In the genomic region with DNA sequence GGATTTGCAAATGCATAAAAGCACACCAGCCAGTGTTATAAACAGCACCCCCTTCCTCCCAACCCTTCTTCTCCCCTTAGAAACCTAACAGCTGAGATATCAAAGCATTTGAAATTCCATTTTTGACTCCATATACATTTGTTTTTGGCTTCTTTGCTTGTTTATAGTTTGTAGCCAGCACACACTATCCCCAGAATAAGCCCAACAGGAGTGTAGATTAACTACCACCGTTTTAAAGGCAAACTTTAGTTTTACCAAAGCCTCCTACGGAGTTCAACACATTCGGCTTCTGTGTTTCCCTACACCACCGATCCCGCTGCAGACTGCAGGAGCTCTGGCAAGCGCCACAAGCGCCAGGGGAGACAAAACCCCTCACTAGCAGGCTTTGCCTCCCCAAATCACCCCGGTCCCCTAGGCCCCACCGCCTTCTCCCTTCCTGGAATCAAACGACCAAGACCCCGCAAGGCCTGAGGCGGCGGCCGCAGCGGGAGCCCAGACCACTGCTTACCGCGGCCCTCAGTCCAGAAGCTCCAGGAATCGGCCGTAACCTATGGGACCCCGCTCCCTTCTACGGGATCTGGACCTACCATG, we compare ENCODE assay signal across 8 cellular contexts. TPM values are rescaled to one million over a fixed set of nuclear protein-coding genes. Genes with fewer than 3 reads are reported as not detected.
DNase-seq lines count a peak whose midpoint lies in the region; ATAC-seq lines count a peak whose summit lies in the region.

No MANE protein-coding gene starts in this region.

- peaks cover 64% of the 10 kb centered on the region for H3K79me2 ChIP-seq in Karpas-422 (ENCODE audit: low read length)

- H3K4me3 ChIP-seq in Karpas-422 (ENCODE audit: low read length), result peak overlapping the region; percentile 91
- peak overlapping the region; percentile 96 for H3K4me3 ChIP-seq in iPS-20b (ENCODE audit: low read length)

- 0 to 1% (median 1%) methylated on average over 16 to 21 of the region's 21 CpGs for WGBS in adipose tissue, 3 donors

- peak overlapping the region; percentile 77 for H3K4me2 ChIP-seq in Karpas-422 (ENCODE audit: low read depth, low read length, poor library complexity, severe bottlenecking)

- DNase-seq in COR-L47 (lab: John Stamatoyannopoulos, UW) (peak; percentile 4), Karpas-422 (peak; percentile 56), amniotic stem cell (lab: John Stamatoyannopoulos, UW) (no peak), NCI-H748 treated with DMSO at 0.1 percent for 48 hours (lab: John Stamatoyannopoulos, UW) (no peak)
- peak; percentile 19 for DNase-seq in stimulated activated CD4-positive, alpha-beta T cell treated with anti-CD3 and anti-CD28 coated beads, Interleukin-4, amount 100 ng/mL, for 24 hours

- H4K20me1 ChIP-seq in Karpas-422 (ENCODE audit: insufficient read depth, low read depth, low read length), result peaks cover 1% of the 10 kb centered on the region; the same call in 1 of the 2 replicates

- ATAC-seq in GM19468 (IDR thresholded peaks at IDR 0.05; ENCODE audit: extremely low read depth, unreplicated experiment), result peak; percentile 12

- H3K27me3 ChIP-seq in Karpas-422 (ENCODE audit: low read length), result no peaks in the 10 kb centered on the region
- no peaks in the 10 kb centered on the region for H3K27me3 ChIP-seq in iPS-20b (ENCODE audit: insufficient read depth, low read length)

- H2AFZ ChIP-seq in Karpas-422 (ENCODE audit: low read length), result peak overlapping the region; percentile 58; the same call in 1 of the 2 replicates

- H3K4me1 ChIP-seq in Karpas-422 (ENCODE audit: low read length) (peaks cover 21% of the 10 kb centered on the region), iPS-20b (ENCODE audit: insufficient read depth, low read length) (no peaks in the 10 kb centered on the region)

- H3K36me3 ChIP-seq in Karpas-422 (ENCODE audit: insufficient read depth, low read length), result no peaks in the 10 kb centered on the region; the same call in 1 of the 2 replicates
- no peaks in the 10 kb centered on the region for H3K36me3 ChIP-seq in iPS-20b (ENCODE audit: insufficient read depth, low read depth, low read length)

- H3K9ac ChIP-seq in Karpas-422 (ENCODE audit: low read length), result peak overlapping the region; percentile 94
- H3K9ac ChIP-seq in iPS-20b (ENCODE audit: low read depth, low read length), result peak overlapping the region; percentile 96

- H3K27ac ChIP-seq in Karpas-422 (ENCODE audit: low read length) (peak overlapping the region; percentile 43), adipose tissue (ENCODE audit: low read depth, low read length) (peak overlapping the region; percentile 96), iPS-20b (ENCODE audit: low read length) (peak overlapping the region; percentile 50)

- H3K9me3 ChIP-seq in Karpas-422 (ENCODE audit: low read length) (no peaks in the 10 kb centered on the region), iPS-20b (ENCODE audit: insufficient read depth, low read depth, low read length) (no peaks in the 10 kb centered on the region)

- no peaks in the 10 kb centered on the region for H3K9me2 ChIP-seq in Karpas-422 (replicated peaks; ENCODE audit: insufficient read depth, low read length)

RNA-seq across cellular contexts. Expression of a gene that starts 0.4 kb away (rescaled TPM):
- 68.0 and 77.4 TPM in 2 replicates for total RNA-seq in Karpas-422 (2014; rRNA removed; shearing (Covaris generic); ENCODE audit: low replicate concordance)
- 10 to 100 TPM; 45.3 to 66.5 (median 50.1) TPM for polyA plus RNA-seq in adipose tissue

RNA-seq across cellular contexts. Expression of a gene that starts 45.2 kb away (rescaled TPM):
- 39.9 and 50.3 TPM in 2 replicates for total RNA-seq in Karpas-422 (2014; rRNA removed; shearing (Covaris generic); ENCODE audit: low replicate concordance)
- 10 to 100 TPM; 38.5 to 46.2 (median 38.9) TPM for polyA plus RNA-seq in adipose tissue

Comparison
In these comparisons a context has a peak if more than half of its experiments do, and no peak if none do; other contexts are left out.
1. DNase-seq: peak in COR-L47 (single experiment), Karpas-422 (single experiment) and stimulated activated CD4-positive, alpha-beta T cell treated with anti-CD3 and anti-CD28 coated beads, Interleukin-4, amount 100 ng/mL, for 24 hours (single experiment); none in amniotic stem cell (single experiment) and NCI-H748 treated with DMSO at 0.1 percent for 48 hours (single experiment).
2. H3K27ac ChIP-seq: peak in every context shown above with its lines; median percentile 96 in adipose tissue; 50 in iPS-20b; 43 in Karpas-422.